15 cellular contexts compared by ENCODE assay signal in the genomic region with DNA sequence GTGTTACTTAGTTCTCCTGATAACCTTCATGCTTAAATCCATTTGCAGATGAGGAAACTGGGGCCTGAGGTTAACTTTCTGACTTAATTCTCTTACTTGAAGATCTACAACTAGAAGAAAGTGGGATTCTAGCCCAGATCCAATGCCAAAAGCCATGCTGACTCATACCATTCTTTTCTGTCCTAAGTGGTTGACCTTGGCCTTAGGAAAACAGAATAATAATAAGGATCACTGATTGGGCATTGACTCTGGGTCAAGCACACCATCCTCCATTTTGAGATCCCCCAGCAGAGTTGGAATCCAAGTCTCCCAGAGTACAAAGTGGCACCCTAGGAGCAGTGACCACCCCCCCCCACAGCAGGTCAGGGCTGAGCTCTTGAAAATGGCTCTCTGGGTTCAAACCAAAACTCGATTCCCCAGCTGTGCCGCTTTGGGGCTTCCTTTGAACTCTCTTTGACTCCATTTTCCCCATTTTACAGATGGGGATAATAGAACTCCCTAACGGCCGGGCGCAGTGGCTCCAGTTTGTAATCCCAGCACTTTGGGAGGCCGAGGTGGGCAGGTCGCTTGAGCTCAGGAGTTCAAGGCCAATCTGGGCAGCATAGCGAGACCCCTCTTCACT. TPM values are rescaled to one million over a fixed set of nuclear protein-coding genes. Genes with fewer than 3 reads are reported as not detected.
DNase-seq lines count a peak whose midpoint lies in the region; ATAC-seq lines count a peak whose summit lies in the region.
"Had no signal": no experiment of that assay in that cellular context is flagged by ENCODE, and none has a peak within 500 bp of the region (broad histone marks: within the 10 kb centered on the region; RNA-seq: fewer than 3 reads in every experiment).

No MANE protein-coding gene starts in this region.

- H3K9me3 Mint-ChIP-seq in activated CD8-positive, alpha-beta memory T cell treated with anti-CD3 and anti-CD28 coated beads, Interleukin-2, amount 10 ng/mL, durations not matched to agents 7 days and 5 days (ENCODE audit: low read depth) = no peaks in the 10 kb centered on the region
- H3K9me3 Mint-ChIP-seq: activated naive CD8-positive, alpha-beta T cell treated with anti-CD3 and anti-CD28 coated beads, Interleukin-2, amount 10 ng/mL, durations not matched to agents 7 days and 5 days; nephron had no signal

- H3K27ac Mint-ChIP-seq in activated CD8-positive, alpha-beta memory T cell treated with anti-CD3 and anti-CD28 coated beads, Interleukin-2, amount 10 ng/mL, durations not matched to agents 7 days and 5 days = peak overlapping the region; percentile 24
- H3K27ac Mint-ChIP-seq: activated naive CD8-positive, alpha-beta T cell treated with anti-CD3 and anti-CD28 coated beads, Interleukin-2, amount 10 ng/mL, durations not matched to agents 7 days and 5 days; nephron had no signal

- no peak for DNase-seq in right cardiac atrium
- DNase-seq in Right ventricle myocardium superior = no peak
- peak; percentile 15 for DNase-seq in activated CD8-positive, alpha-beta memory T cell treated with anti-CD3 and anti-CD28 coated beads, Interleukin-2, amount 10 ng/mL, durations not matched to agents 7 days and 5 days
- peak; percentile 74 for DNase-seq in iris pigment epithelial cell (ENCODE audit: low read depth)
- no peak for DNase-seq in NK-92 (lab: John Stamatoyannopoulos, UW; ENCODE audit: unreplicated experiment)
- no peak for DNase-seq in hippocampal formation (lab: John Stamatoyannopoulos, UW)
- no peak for DNase-seq in NCI-H1436 (lab: John Stamatoyannopoulos, UW)
- DNase-seq: activated CD4-positive, alpha-beta T cell treated with anti-CD3 and anti-CD28 coated beads for 48 hours; activated naive CD8-positive, alpha-beta T cell treated with anti-CD3 and anti-CD28 coated beads, Interleukin-2, amount 10 ng/mL, durations not matched to agents 7 days and 5 days; NCI-H345; SJCRH30; stimulated activated CD4-positive, alpha-beta T cell treated with anti-CD3 and anti-CD28 coated beads, Interleukin-4, amount 100 ng/mL, for 24 hours had no signal

- ATAC-seq in right cardiac atrium (peak; percentile 37 to 74), Right ventricle myocardium superior (ENCODE audit: poor library complexity) (no peak), GM18870 (IDR thresholded peaks at IDR 0.05; ENCODE audit: unreplicated experiment) (no peak)
- no peak for ATAC-seq in activated CD8-positive, alpha-beta memory T cell treated with anti-CD3 and anti-CD28 coated beads, Interleukin-2, amount 10 ng/mL, durations not matched to agents 7 days and 5 days

- 97% methylated on average over 8 of the region's 8 CpGs for WGBS in right cardiac atrium

- H3K4me1 ChIP-seq in right cardiac atrium (ENCODE audit: control insufficient read depth, insufficient read depth, low read length) = peaks cover 4% of the 10 kb centered on the region

- peaks cover 34% of the 10 kb centered on the region for H3K4me1 Mint-ChIP-seq in activated CD8-positive, alpha-beta memory T cell treated with anti-CD3 and anti-CD28 coated beads, Interleukin-2, amount 10 ng/mL, durations not matched to agents 7 days and 5 days

- H3K27ac ChIP-seq in right cardiac atrium (ENCODE audit: low read length) = no peak overlapping the region
- H3K27ac ChIP-seq: SJCRH30 had no signal

- H3K4me3 ChIP-seq in right cardiac atrium (ENCODE audit: low read length) = no peak overlapping the region
- H3K4me3 ChIP-seq: BLaER1 treated with 17β-estradiol and CSF1 and Interleukin-3, amounts not matched to agents 10 nM and 100 nM; SJCRH30 had no signal

- intact Hi-C loops in right cardiac atrium (cut with DNase I) (no loop called here), Right ventricle myocardium superior (cut with DNase I) (no loop called here)

- H3K27me3 Mint-ChIP-seq in activated CD8-positive, alpha-beta memory T cell treated with anti-CD3 and anti-CD28 coated beads, Interleukin-2, amount 10 ng/mL, durations not matched to agents 7 days and 5 days = no peaks in the 10 kb centered on the region
- H3K27me3 Mint-ChIP-seq: activated naive CD8-positive, alpha-beta T cell treated with anti-CD3 and anti-CD28 coated beads, Interleukin-2, amount 10 ng/mL, durations not matched to agents 7 days and 5 days had no signal

- CTCF ChIA-PET in activated CD8-positive, alpha-beta memory T cell treated with anti-CD3 and anti-CD28 coated beads, Interleukin-2, amount 10 ng/mL, durations not matched to agents 7 days and 5 days (lab: Charles Lee) = interaction anchor here (1.3 kb wide), 1 partner anchor 12 kb away, joined by 3 read pairs; the partner anchor contains the start of gene ZNF217

- H3K9me3 ChIP-seq in right cardiac atrium (ENCODE audit: control insufficient read depth, low read length) = no peaks in the 10 kb centered on the region
- H3K9me3 ChIP-seq: SJCRH30 had no signal

- no peak overlapping the region for H3K4me3 Mint-ChIP-seq in activated CD8-positive, alpha-beta memory T cell treated with anti-CD3 and anti-CD28 coated beads, Interleukin-2, amount 10 ng/mL, durations not matched to agents 7 days and 5 days
- H3K4me3 Mint-ChIP-seq: activated naive CD8-positive, alpha-beta T cell treated with anti-CD3 and anti-CD28 coated beads, Interleukin-2, amount 10 ng/mL, durations not matched to agents 7 days and 5 days; nephron had no signal

- H3K27me3 ChIP-seq in right cardiac atrium (ENCODE audit: control insufficient read depth, insufficient read depth) = no peaks in the 10 kb centered on the region
- H3K27me3 ChIP-seq: BLaER1 treated with 17β-estradiol and CSF1 and Interleukin-3, amounts not matched to agents 10 nM and 100 nM; SJCRH30 had no signal

- peaks cover 18% of the 10 kb centered on the region for H3K36me3 Mint-ChIP-seq in activated CD8-positive, alpha-beta memory T cell treated with anti-CD3 and anti-CD28 coated beads, Interleukin-2, amount 10 ng/mL, durations not matched to agents 7 days and 5 days

RNA-seq across cellular contexts. Expression of gene ZNF217, which starts 12.8 kb away (rescaled TPM):
- total RNA-seq in right cardiac atrium = 10 to 100 TPM in 2 of 4 donors, 1 to 10 TPM in 2; 8.5 to 15.6 (median 11.6) TPM
- 4.5 TPM for polyA plus RNA-seq in right cardiac atrium
- total RNA-seq in Right ventricle myocardium superior = 7.0 TPM
- 10 to 100 TPM; 80.2 to 81.9 TPM for total RNA-seq in activated CD8-positive, alpha-beta memory T cell treated with anti-CD3 and anti-CD28 coated beads, Interleukin-2, amount 10 ng/mL, durations not matched to agents 7 days and 5 days

Comparison
In these comparisons a context has a peak if more than half of its experiments do, and no peak if none do; other contexts are left out.
1. ATAC-seq: peak in right cardiac atrium (2 of 2); none in Right ventricle myocardium superior (single experiment), activated CD8-positive, alpha-beta memory T cell treated with anti-CD3 and anti-CD28 coated beads, Interleukin-2, amount 10 ng/mL, durations not matched to agents 7 days and 5 days (single experiment) and GM18870 (single experiment).
2. DNase-seq: peak in activated CD8-positive, alpha-beta memory T cell treated with anti-CD3 and anti-CD28 coated beads, Interleukin-2, amount 10 ng/mL, durations not matched to agents 7 days and 5 days (single experiment) and iris pigment epithelial cell (single experiment); none in right cardiac atrium (0 of 3), Right ventricle myocardium superior (single experiment), NK-92 (single experiment), hippocampal formation (0 of 2) and NCI-H1436 (single experiment).
3. RNA of gene ZNF217, which starts 12.8 kb away (total RNA-seq): 80.2 to 81.9 TPM in activated CD8-positive, alpha-beta memory T cell treated with anti-CD3 and anti-CD28 coated beads, Interleukin-2, amount 10 ng/mL, durations not matched to agents 7 days and 5 days; 8.5 to 15.6 TPM in right cardiac atrium and 7.0 TPM in Right ventricle myocardium superior (single experiment); every median in the first group is over 4 times any median in the second.